Comparison of ENCODE assay signal across 8 cellular contexts in the genomic region with DNA sequence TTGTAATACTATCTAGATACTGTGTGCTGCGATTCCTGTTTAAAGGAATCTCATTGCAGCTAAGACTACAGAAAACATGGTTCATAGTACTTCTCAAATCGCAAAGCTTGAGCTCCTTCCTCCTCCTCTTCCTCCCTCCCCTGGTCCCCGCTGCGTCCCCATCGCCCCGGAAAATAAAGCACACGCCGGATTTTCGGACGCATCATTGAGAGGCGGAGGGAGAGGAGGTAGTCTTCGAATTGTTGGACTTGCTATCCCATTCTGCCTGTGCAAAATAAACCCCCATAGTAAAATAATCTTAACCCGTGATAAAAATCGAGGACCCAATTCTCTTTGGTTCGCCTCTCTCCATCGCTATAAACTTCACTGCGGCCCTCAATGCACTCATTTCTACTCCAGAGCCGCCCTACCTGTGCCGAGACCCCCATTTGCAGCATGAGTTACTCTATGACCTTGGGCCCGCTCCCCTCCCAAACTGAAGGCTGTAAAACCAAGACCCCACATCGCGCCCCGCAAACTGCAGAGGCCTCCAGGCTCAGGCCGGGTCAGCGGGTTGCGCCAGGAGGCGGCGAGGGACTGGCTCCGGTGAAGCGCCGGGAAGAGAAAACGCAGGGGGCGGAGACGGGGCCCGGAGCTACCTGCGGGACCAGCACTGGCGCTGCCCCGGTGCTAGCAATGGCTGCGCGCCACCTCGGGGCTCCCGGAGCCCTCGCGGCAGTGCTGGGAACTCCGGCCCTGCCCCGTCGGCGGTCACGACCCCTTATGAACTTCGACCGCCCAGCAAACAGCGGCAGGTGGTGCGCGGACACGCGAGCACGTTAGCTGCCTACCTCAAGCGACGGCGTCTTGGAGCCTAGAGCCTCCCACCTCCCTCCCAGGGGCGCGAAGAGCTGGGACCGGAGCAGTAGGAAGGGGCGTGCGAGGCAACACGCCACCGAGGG. TPM values are rescaled to one million over a fixed set of nuclear protein-coding genes. Genes with fewer than 3 reads are reported as not detected.
DNase-seq lines count a peak whose midpoint lies in the region; ATAC-seq and TF ChIP-seq lines count a peak whose summit lies in the region.

No MANE protein-coding gene starts in this region.

- H3K4me3 ChIP-seq in ovary, result peak overlapping the region; percentile 96

- intact Hi-C loops in cardiac septum (cut with DNase I) (loop anchor here (1.0 kb wide), 1 partner anchor 12 kb away; a partner anchor contains a TSS), ovary (cut with DNase I) (loop anchor here in 2 of 4 donors (5.0 to 10.0 kb wide), 3 partner anchors 142 to 358 kb away; a partner anchor contains a TSS)

- POLR2A ChIA-PET in activated naive CD8-positive, alpha-beta T cell treated with anti-CD3 and anti-CD28 coated beads, Interleukin-2, amount 10 ng/mL, durations not matched to agents 7 days and 5 days (lab: Charles Lee), result interaction anchor here (0.6 to 4.5 kb wide), 21 partner anchors 10 to 1904 kb away, joined by 3 to 95 read pairs (median 4); a partner anchor contains a TSS

- TF ChIP-seq CTCF in ovary (IDR thresholded peaks at IDR 0.05), result no peak

- H3K4me3 Mint-ChIP-seq in activated naive CD8-positive, alpha-beta T cell treated with anti-CD3 and anti-CD28 coated beads, Interleukin-2, amount 10 ng/mL, durations not matched to agents 7 days and 5 days, result peak overlapping the region; percentile 97

- H3K4me1 ChIP-seq in ovary (ENCODE audit: insufficient read depth), result peaks cover 3% of the 10 kb centered on the region

- H3K4me1 Mint-ChIP-seq in activated naive CD8-positive, alpha-beta T cell treated with anti-CD3 and anti-CD28 coated beads, Interleukin-2, amount 10 ng/mL, durations not matched to agents 7 days and 5 days, result peaks cover 19% of the 10 kb centered on the region

- H3K9me3 ChIP-seq in ovary, result no peaks in the 10 kb centered on the region

- no peaks in the 10 kb centered on the region for H3K27me3 Mint-ChIP-seq in activated naive CD8-positive, alpha-beta T cell treated with anti-CD3 and anti-CD28 coated beads, Interleukin-2, amount 10 ng/mL, durations not matched to agents 7 days and 5 days

- no peak for TF ChIP-seq POLR2A in GM18505 (IDR thresholded peaks at IDR 0.05; ENCODE audit: borderline replicate concordance, extremely low read depth, insufficient read depth, insufficient read length)
- no peak for TF ChIP-seq POLR2A in ovary (IDR thresholded peaks at IDR 0.05)

- no peaks in the 10 kb centered on the region for H3K36me3 ChIP-seq in ovary

- peak overlapping the region; percentile 97 for H3K27ac Mint-ChIP-seq in activated naive CD8-positive, alpha-beta T cell treated with anti-CD3 and anti-CD28 coated beads, Interleukin-2, amount 10 ng/mL, durations not matched to agents 7 days and 5 days

- 0 to 1% (median 1%) methylated on average over 62 to 67 of the region's 67 CpGs for WGBS in ovary, 3 donors

- no peaks in the 10 kb centered on the region for H3K9me3 Mint-ChIP-seq in activated naive CD8-positive, alpha-beta T cell treated with anti-CD3 and anti-CD28 coated beads, Interleukin-2, amount 10 ng/mL, durations not matched to agents 7 days and 5 days

- DNase-seq in CD1c-positive myeloid dendritic cell (ENCODE audit: extremely low spot score) (peak; percentile 26), NCI-H2171 treated with DMSO at 0.1 percent for 48 hours (lab: John Stamatoyannopoulos, UW) (peak; percentile 30), cardiac septum (ENCODE audit: low spot score) (peak; percentile 81), ovary (peak in 3 of 5 donors; percentile 56 to 78 (median 68)), T1000 (lab: John Stamatoyannopoulos, UW) (no peak)
- DNase-seq in activated naive CD8-positive, alpha-beta T cell treated with anti-CD3 and anti-CD28 coated beads, Interleukin-2, amount 10 ng/mL, durations not matched to agents 7 days and 5 days, result peak; percentile 35

- ATAC-seq in GM18505 (IDR thresholded peaks at IDR 0.05; ENCODE audit: unreplicated experiment), result peak; percentile 45
- ATAC-seq in HG02885 (IDR thresholded peaks at IDR 0.05; ENCODE audit: poor library complexity, unreplicated experiment), result peak; percentile 41
- ATAC-seq in activated naive CD8-positive, alpha-beta T cell treated with anti-CD3 and anti-CD28 coated beads, Interleukin-2, amount 10 ng/mL, durations not matched to agents 7 days and 5 days (ENCODE audit: low read depth), result peak; percentile 63

- no peak for TF ChIP-seq EP300 in ovary (IDR thresholded peaks at IDR 0.05)

- H3K27me3 ChIP-seq in ovary, result no peaks in the 10 kb centered on the region

- peaks cover 2% of the 10 kb centered on the region for H3K36me3 Mint-ChIP-seq in activated naive CD8-positive, alpha-beta T cell treated with anti-CD3 and anti-CD28 coated beads, Interleukin-2, amount 10 ng/mL, durations not matched to agents 7 days and 5 days

- peak overlapping the region; percentile 36 to 93 for H3K27ac ChIP-seq in ovary

RNA-seq across cellular contexts. Expression of a gene that starts 0.6 kb away (rescaled TPM):
- total RNA-seq in activated naive CD8-positive, alpha-beta T cell treated with anti-CD3 and anti-CD28 coated beads, Interleukin-2, amount 10 ng/mL, durations not matched to agents 7 days and 5 days, result 10 to 100 TPM; 24.3 to 26.1 TPM
- total RNA-seq in cardiac septum, result 9.4 TPM
- 10 to 100 TPM; 10.9 to 21.3 (median 16.9) TPM for total RNA-seq in ovary
- 10 to 100 TPM in 1 of 2 donors, 1 to 10 TPM in 1; 8.1 to 12.2 TPM for polyA plus RNA-seq in ovary

RNA-seq across cellular contexts. Expression of a gene that starts 12.3 kb away (rescaled TPM):
- 10 to 100 TPM; 74.6 to 75.1 TPM for total RNA-seq in activated naive CD8-positive, alpha-beta T cell treated with anti-CD3 and anti-CD28 coated beads, Interleukin-2, amount 10 ng/mL, durations not matched to agents 7 days and 5 days
- total RNA-seq in cardiac septum (24.0 TPM), ovary (10 to 100 TPM in 5 of 7 donors, 1 to 10 TPM in 2; 3.9 to 52.0 (median 37.3) TPM)
- 10 to 100 TPM; 15.6 to 64.4 TPM for polyA plus RNA-seq in ovary
